In the genomic region with DNA sequence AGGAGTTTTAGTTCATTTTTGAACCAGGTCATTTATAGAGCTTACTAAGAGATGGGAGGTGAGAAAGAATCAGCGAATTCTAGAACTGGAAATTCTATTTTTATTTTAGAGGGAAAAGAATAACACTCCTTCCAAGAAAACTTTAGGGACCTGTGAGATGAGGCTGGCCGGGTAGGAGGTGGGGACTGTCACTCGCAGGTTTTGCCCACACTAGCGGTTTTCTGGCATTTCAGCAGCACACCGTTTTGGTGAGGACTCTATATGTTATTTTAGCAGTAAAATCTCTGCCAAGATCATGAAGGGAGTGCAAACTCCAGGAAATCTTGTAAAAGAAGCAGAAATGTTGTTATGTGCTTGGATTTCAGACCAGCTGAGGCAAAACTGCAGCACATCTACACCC, we compare ENCODE assay signal across 23 cellular contexts.
DNase-seq lines count a peak whose midpoint lies in the region; ATAC-seq, FAIRE-seq and TF ChIP-seq lines count a peak whose summit lies in the region.
"Had no signal": no experiment of that assay in that cellular context is flagged by ENCODE, and none has a peak within 500 bp of the region (broad histone marks: within the 10 kb centered on the region; RNA-seq: fewer than 3 reads in every experiment).

No MANE protein-coding gene starts in this region.

- no peaks in the 10 kb centered on the region for H3K27me3 Mint-ChIP-seq in nephron progenitor cell (ENCODE audit: low read depth, poor library complexity)
- H3K27me3 Mint-ChIP-seq: CD4-positive, alpha-beta T cell; CD8-positive, alpha-beta memory T cell had no signal

- no peak for TF ChIP-seq CTCF in nephron progenitor cell (IDR thresholded peaks at IDR 0.05)

- H3K27ac Mint-ChIP-seq in nephron progenitor cell, result peak overlapping the region; percentile 23
- H3K27ac Mint-ChIP-seq: CD14-positive monocyte; CD4-positive, alpha-beta T cell; CD8-positive, alpha-beta memory T cell had no signal

- TF ChIP-seq POLR2A in GM12892 (IDR thresholded peaks at IDR 0.05; ENCODE audit: low read depth, low read length), result no peak

- no peak overlapping the region for H3K4me3 Mint-ChIP-seq in nephron progenitor cell
- H3K4me3 Mint-ChIP-seq: CD14-positive monocyte; CD4-positive, alpha-beta T cell; CD8-positive, alpha-beta memory T cell had no signal

- H3K4me1 Mint-ChIP-seq in nephron progenitor cell, result peaks cover 4% of the 10 kb centered on the region
- H3K4me1 Mint-ChIP-seq: CD8-positive, alpha-beta memory T cell had no signal

- no peaks in the 10 kb centered on the region for H3K9me3 Mint-ChIP-seq in nephron progenitor cell
- H3K9me3 Mint-ChIP-seq: CD4-positive, alpha-beta T cell had no signal

- intact Hi-C loops in posterior cingulate gyrus (cut with DNase I), result no loop called here

- FAIRE-seq in GM12892 (lab: Jason Lieb, UNC), result no peak
- no peak for FAIRE-seq in GM19239 (lab: Jason Lieb, UNC)
- FAIRE-seq: A549, D721Med, GM12878, GM18507 had no signal

- no peak for ATAC-seq in HG03159 (IDR thresholded peaks at IDR 0.05; ENCODE audit: unreplicated experiment)
- ATAC-seq: A549, GM12878 had no signal

- no peaks in the 10 kb centered on the region for H3K36me3 Mint-ChIP-seq in nephron progenitor cell (ENCODE audit: low read depth)
- H3K36me3 Mint-ChIP-seq: CD14-positive monocyte; CD8-positive, alpha-beta memory T cell had no signal

- peak; percentile 29 for DNase-seq in inferior parietal cortex (ENCODE audit: extremely low spot score)
- DNase-seq in nephron progenitor cell, result no peak
- peak in 8 of 10 donors; percentile 19 to 91 (median 46) for DNase-seq in posterior cingulate gyrus
- no peak for DNase-seq in GM12892 (ENCODE audit: insufficient read length)
- DNase-seq in GM19239 (ENCODE audit: insufficient read length, low spot score), result no peak
- DNase-seq: 8988T; ACHN; AML-193; BE2C; CD4-positive, alpha-beta T cell; CD8-positive, alpha-beta memory T cell; DMS 273 treated with DMSO at 0.1 percent for 48 hours; DMS79; EL; GDM1; H7; HCEC 1CT had no signal

Comparison
In these comparisons a context has a peak if more than half of its experiments do, and no peak if none do; other contexts are left out.
1. DNase-seq: peak in inferior parietal cortex (single experiment) and posterior cingulate gyrus (8 of 10); none in nephron progenitor cell (single experiment), GM12892 (single experiment) and GM19239 (single experiment).